In the genomic region with DNA sequence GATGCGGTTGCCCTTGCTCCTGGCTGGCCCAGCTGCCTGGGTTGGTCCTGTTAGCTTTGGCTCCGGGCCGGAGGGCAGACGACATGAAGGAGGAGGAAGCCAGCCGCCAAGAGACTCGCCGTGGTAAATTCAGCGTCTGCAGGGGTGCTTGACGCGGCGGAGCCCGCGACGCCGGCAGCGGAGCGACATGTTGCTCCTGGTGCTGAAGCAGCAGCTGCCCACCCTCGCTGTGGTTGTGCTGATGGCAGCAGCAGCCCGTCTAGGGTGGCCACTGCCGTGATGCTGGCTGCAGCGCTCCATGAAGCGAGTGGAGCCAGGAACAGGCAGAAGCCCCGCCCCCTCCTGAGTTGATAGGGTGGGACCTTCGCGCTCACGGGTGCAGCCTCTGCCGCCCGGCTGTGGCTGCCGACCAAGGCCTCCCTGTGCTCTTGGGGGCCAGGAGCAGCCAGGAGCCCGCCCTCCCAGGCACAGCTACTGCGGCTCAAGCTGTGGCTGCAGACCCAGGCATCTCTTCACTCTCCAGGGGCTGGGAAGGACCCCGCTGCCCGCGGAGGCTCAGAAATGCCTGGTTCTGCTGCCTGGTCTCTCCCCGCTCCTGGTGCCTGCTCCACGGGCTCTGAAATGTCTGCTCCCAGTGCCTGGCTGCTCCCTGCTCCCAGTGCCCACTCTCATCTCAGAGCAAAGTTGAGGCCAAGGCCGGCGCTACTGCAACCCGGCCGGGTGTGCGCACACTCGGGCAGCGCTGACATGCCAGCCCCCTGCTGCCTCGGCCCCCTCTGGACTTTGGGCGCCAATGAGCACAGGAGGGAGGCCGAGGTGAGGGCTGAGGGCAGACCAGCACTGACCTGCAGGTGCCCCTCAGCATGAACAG, we compare ENCODE assay signal across 8 cellular contexts. TPM values are rescaled to one million over a fixed set of nuclear protein-coding genes. Genes with fewer than 3 reads are reported as not detected.
DNase-seq lines count a peak whose midpoint lies in the region; ATAC-seq and TF ChIP-seq lines count a peak whose summit lies in the region.

No MANE protein-coding gene starts in this region.

- no peak overlapping the region for H2BK120ac ChIP-seq in trophoblast cell (ENCODE audit: insufficient read depth, low read length, poor library complexity)

- H2BK12ac ChIP-seq in trophoblast cell (ENCODE audit: low read length) = no peak overlapping the region

- H4K8ac ChIP-seq in trophoblast cell (ENCODE audit: low read depth, low read length) = peak overlapping the region; percentile 80

- H3K36me3 ChIP-seq in SK-N-SH (replicated peaks in 1 of 2; ENCODE audit: control insufficient read depth in 1 of 2, insufficient read depth in 2 of 2, low read length in 1 of 2) (no peaks in the 10 kb centered on the region), cardiac muscle cell (no peaks in the 10 kb centered on the region), trophoblast cell (ENCODE audit: control insufficient read depth in 1 of 2, insufficient read depth in 2 of 2, low read length in 2 of 2) (no peaks in the 10 kb centered on the region)

- H3K4ac ChIP-seq in trophoblast cell (ENCODE audit: low read depth, low read length) = no peak overlapping the region

- POLR2A ChIA-PET in GM10248 (lab: Yijun Ruan, JAX) (no interaction called here), SK-N-SH (lab: Yijun Ruan, JAX) (interaction anchor here (1.2 to 2.0 kb wide), 3 partner anchors 10 to 43 kb away, joined by 4 to 11 read pairs (median 6); a partner anchor contains a TSS)

- no peaks in the 10 kb centered on the region for H4K20me1 ChIP-seq in SK-N-SH (ENCODE audit: insufficient read depth)

- peaks cover 11% of the 10 kb centered on the region for H3K27me3 Mint-ChIP-seq in HFFc6 (ENCODE audit: insufficient read depth)
- H3K27me3 Mint-ChIP-seq in type B pancreatic cell = peaks cover 19% of the 10 kb centered on the region

- H3K9ac ChIP-seq in SK-N-SH (peak overlapping the region; percentile 50), trophoblast cell (ENCODE audit: low read length) (peak overlapping the region; percentile 72)

- peak; percentile 72 to 79 for ATAC-seq in activated naive CD4-positive, alpha-beta T cell treated with anti-CD3 and anti-CD28 coated beads, Interleukin-2, amount 50 U/mL, for 72 hours

- H2AFZ ChIP-seq in SK-N-SH (ENCODE audit: low read depth) = peak overlapping the region; percentile 88
- peak overlapping the region; percentile 78 for H2AFZ ChIP-seq in trophoblast cell (ENCODE audit: insufficient read depth, low read length, poor library complexity)

- no peaks in the 10 kb centered on the region for H3K9me3 Mint-ChIP-seq in HFFc6
- H3K9me3 Mint-ChIP-seq in activated naive CD4-positive, alpha-beta T cell treated with anti-CD3 and anti-CD28 coated beads, Interleukin-2, amount 50 U/mL, for 72 hours = no peaks in the 10 kb centered on the region
- H3K9me3 Mint-ChIP-seq in type B pancreatic cell = no peaks in the 10 kb centered on the region

- H3K36me3 Mint-ChIP-seq in HFFc6 (ENCODE audit: low read depth) (no peaks in the 10 kb centered on the region), type B pancreatic cell (no peaks in the 10 kb centered on the region)
- peaks cover 0 to 17% of the 10 kb centered on the region in 2 donors for H3K36me3 Mint-ChIP-seq in activated naive CD4-positive, alpha-beta T cell treated with anti-CD3 and anti-CD28 coated beads, Interleukin-2, amount 50 U/mL, for 72 hours

- no peak for TF ChIP-seq EP300 in SK-N-SH (IDR thresholded peaks at IDR 0.05; ENCODE audit: borderline replicate concordance in 1 of 2, low read depth in 1 of 2, low read length in 1 of 2)

- H3K4me2 ChIP-seq in SK-N-SH (peak overlapping the region; percentile 83), trophoblast cell (ENCODE audit: low read length) (peak overlapping the region; percentile 99)

- H3K18ac ChIP-seq in trophoblast cell (ENCODE audit: low read length) = no peak overlapping the region

- H4K91ac ChIP-seq in trophoblast cell (ENCODE audit: low read depth, low read length) = peak overlapping the region; percentile 29

- CTCF ChIA-PET in GM10248 (lab: Yijun Ruan, JAX) = interaction anchor here (0.9 to 1.4 kb wide), 4 partner anchors 18 to 44 kb away, joined by 3 read pairs; a partner anchor contains a TSS
- CTCF ChIA-PET in SK-N-SH (lab: Yijun Ruan, JAX) = interaction anchor here (0.9 to 2.0 kb wide), 3 partner anchors 18 to 61 kb away, joined by 3 to 6 read pairs (median 3); a partner anchor contains a TSS

- H3K9me2 ChIP-seq in SK-N-SH = no peaks in the 10 kb centered on the region

- H3K27ac Mint-ChIP-seq in HFFc6 (peak overlapping the region; percentile 51; the same call in 1 of the 2 replicates), type B pancreatic cell (peak overlapping the region; percentile 61)
- H3K27ac Mint-ChIP-seq in activated naive CD4-positive, alpha-beta T cell treated with anti-CD3 and anti-CD28 coated beads, Interleukin-2, amount 50 U/mL, for 72 hours = peak overlapping the region; percentile 3 to 84

- no peak overlapping the region for H3K23ac ChIP-seq in trophoblast cell (ENCODE audit: low read length)

- H3K9me3 ChIP-seq in SK-N-SH (no peaks in the 10 kb centered on the region), cardiac muscle cell (ENCODE audit: low read depth) (no peaks in the 10 kb centered on the region), trophoblast cell (ENCODE audit: insufficient read depth, low read depth, low read length) (peaks cover 4% of the 10 kb centered on the region)

- H2BK5ac ChIP-seq in trophoblast cell (ENCODE audit: low read depth, low read length, poor library complexity) = no peak overlapping the region

- H3K79me1 ChIP-seq in trophoblast cell (ENCODE audit: low read length) = peaks cover 11% of the 10 kb centered on the region

- peaks cover 3% of the 10 kb centered on the region; the same call in 1 of the 2 replicates for H3K79me2 ChIP-seq in SK-N-SH (ENCODE audit: insufficient read depth)
- H3K79me2 ChIP-seq in trophoblast cell (ENCODE audit: control insufficient read depth, insufficient read depth, low read length, poor library complexity) = peaks cover 8% of the 10 kb centered on the region

- peak; percentile 16; the same call in 1 of the 2 replicates for TF ChIP-seq RAD21 in SK-N-SH (IDR thresholded peaks at IDR 0.05; ENCODE audit: low read length)

- H3F3A ChIP-seq in SK-N-SH (replicated peaks; ENCODE audit: insufficient read depth) = no peaks in the 10 kb centered on the region

- TF ChIP-seq CTCF in GM10248 (IDR thresholded peaks at IDR 0.05; ENCODE audit: control extremely low read depth, extremely low read depth, low read depth, missing control alignments) (no peak), HFFc6 (IDR thresholded peaks at IDR 0.05) (no peak), SK-N-SH (IDR thresholded peaks at IDR 0.05) (no peak), cardiac muscle cell (IDR thresholded peaks at IDR 0.05; ENCODE audit: low read depth, low read length) (no peak), type B pancreatic cell (conservative IDR thresholded peaks at IDR 0.05) (no peak)

- peak; percentile 78 for DNase-seq in GM10248 (ENCODE audit: extremely low spot score)
- DNase-seq in HFFc6 = peak; percentile 52
- peak; percentile 67 for DNase-seq in MV-4-11 (lab: John Stamatoyannopoulos, UW)
- peak; percentile 90 for DNase-seq in SK-N-SH
- peak; percentile 80 to 81 for DNase-seq in activated naive CD4-positive, alpha-beta T cell treated with anti-CD3 and anti-CD28 coated beads, Interleukin-2, amount 50 U/mL, for 72 hours (ENCODE audit: low spot score in 2 of 2)
- DNase-seq in cardiac muscle cell (ENCODE audit: low read depth in 1 of 2, low spot score in 1 of 2) = peak; percentile 84 to 94
- peak; percentile 63 to 86 for DNase-seq in trophoblast cell
- peak; percentile 81 for DNase-seq in type B pancreatic cell (ENCODE audit: extremely low spot score, unreplicated experiment)

- peak overlapping the region; percentile 87 for H3K4me3 Mint-ChIP-seq in HFFc6
- H3K4me3 Mint-ChIP-seq in type B pancreatic cell = peak overlapping the region; percentile 87

- H3K4me3 ChIP-seq in SK-N-SH (ENCODE audit: low read depth in 2 of 2, low read length in 1 of 2) = peak overlapping the region; percentile 58 to 62
- peak overlapping the region; percentile 42 for H3K4me3 ChIP-seq in cardiac muscle cell
- peak overlapping the region; percentile 70 for H3K4me3 ChIP-seq in trophoblast cell (ENCODE audit: low read depth, low read length)

- WGBS in SK-N-SH (ENCODE audit: low lambda C conversion rate) = 2% methylated on average over 9 of the region's 46 CpGs
- no CpG with 5 or more reads among the region's 46 CpGs for WGBS in trophoblast cell (ENCODE audit: extremely low coverage, insufficient coverage, insufficient read length)

- H3K4me1 ChIP-seq in SK-N-SH (ENCODE audit: control insufficient read depth in 1 of 2, insufficient read depth in 2 of 2, low read depth in 1 of 2, low read length in 1 of 2) (peaks cover 5 to 20% of the 10 kb centered on the region in 2 experiments; a peak in 3 of 4 replicates), cardiac muscle cell (ENCODE audit: low read depth) (peaks cover 15% of the 10 kb centered on the region), trophoblast cell (ENCODE audit: control insufficient read depth in 1 of 2, insufficient read depth in 2 of 2, low read length in 2 of 2) (peaks cover 8 to 13% of the 10 kb centered on the region in 2 experiments)

- H4K12ac ChIP-seq in trophoblast cell (ENCODE audit: low read depth, low read length) = no peak overlapping the region

- H3K4me1 Mint-ChIP-seq in HFFc6 (ENCODE audit: low read depth) (peaks cover 33% of the 10 kb centered on the region), type B pancreatic cell (ENCODE audit: unreplicated experiment) (peaks cover 21% of the 10 kb centered on the region)

- H3K27me3 ChIP-seq in SK-N-SH (ENCODE audit: insufficient read depth) = no peaks in the 10 kb centered on the region
- peaks cover 13% of the 10 kb centered on the region for H3K27me3 ChIP-seq in cardiac muscle cell
- no peaks in the 10 kb centered on the region for H3K27me3 ChIP-seq in trophoblast cell (ENCODE audit: insufficient read depth, low read length)

- peak overlapping the region; percentile 16 for H3K14ac ChIP-seq in trophoblast cell (ENCODE audit: low read length)

- H2AK5ac ChIP-seq in trophoblast cell (ENCODE audit: low read length) = no peak overlapping the region

- H3K27ac ChIP-seq in SK-N-SH (ENCODE audit: low read depth in 2 of 2, low read length in 1 of 2) = peak overlapping the region in 1 of 2 experiments; percentile 77; a peak in 2 of 4 replicates
- peak overlapping the region; percentile 1 for H3K27ac ChIP-seq in cardiac muscle cell
- no peak overlapping the region for H3K27ac ChIP-seq in trophoblast cell (ENCODE audit: low read depth, low read length)

RNA-seq across cellular contexts. Expression of a gene that starts 4.4 kb away (rescaled TPM):
- 10 to 100 TPM; 18.4 to 28.9 (median 21.1) TPM for total RNA-seq in HFFc6 (2021; fragmentation: NEBNext Ultra II Directional; extraction: Animal tissue kit (Norgen Biotek cat#: 25700))
- polyA plus RNA-seq in SK-N-SH (2012; rRNA removed) (47.0 and 62.9 TPM in 2 replicates), cardiac muscle cell (98.9 and 109 TPM in 2 replicates)
- polyA plus RNA-seq in SK-N-SH (2012; cell fraction: cytosol; rRNA removed) = 8.9 and 14.8 TPM in 2 replicates
- polyA plus RNA-seq in SK-N-SH (2012; cell fraction: nucleus; rRNA removed) = 466 and 588 TPM in 2 replicates
- 100 to 1,000 TPM in 1 of 2 donors, 10 to 100 TPM in 1; 93.0 to 152 TPM for total RNA-seq in activated naive CD4-positive, alpha-beta T cell treated with anti-CD3 and anti-CD28 coated beads, Interleukin-2, amount 50 U/mL, for 72 hours
- total RNA-seq in cardiac muscle cell (101 and 128 TPM in 2 replicates), type B pancreatic cell (ENCODE audit: low replicate concordance) (55.0 and 73.0 TPM in 2 replicates)
- 23.6 and 24.7 TPM in 2 replicates for polyA plus RNA-seq in trophoblast cell (2013)

RNA-seq across cellular contexts. Expression of a gene that starts 25.2 kb away (rescaled TPM):
- total RNA-seq in HFFc6 (2021; fragmentation: NEBNext Ultra II Directional; extraction: Animal tissue kit (Norgen Biotek cat#: 25700)) = 10 to 100 TPM; 13.8 to 20.8 (median 17.6) TPM
- polyA plus RNA-seq in SK-N-SH (2012; rRNA removed) (14.2 and 16.0 TPM in 2 replicates), cardiac muscle cell (56.1 and 59.2 TPM in 2 replicates)
- polyA plus RNA-seq in SK-N-SH (2012; cell fraction: cytosol; rRNA removed) = 9.0 and 12.7 TPM in 2 replicates
- 24.5 and 34.1 TPM in 2 replicates for polyA plus RNA-seq in SK-N-SH (2012; cell fraction: nucleus; rRNA removed)
- 10 to 100 TPM; 46.4 to 54.9 TPM for total RNA-seq in activated naive CD4-positive, alpha-beta T cell treated with anti-CD3 and anti-CD28 coated beads, Interleukin-2, amount 50 U/mL, for 72 hours
- total RNA-seq in cardiac muscle cell (66.3 and 72.5 TPM in 2 replicates), type B pancreatic cell (ENCODE audit: low replicate concordance) (33.0 and 35.0 TPM in 2 replicates)
- 40.2 and 42.1 TPM in 2 replicates for polyA plus RNA-seq in trophoblast cell (2013)

RNA-seq across cellular contexts. Expression of a gene that starts 37.5 kb away (rescaled TPM):
- 10 to 100 TPM; 29.8 to 42.1 (median 32.2) TPM for total RNA-seq in HFFc6 (2021; fragmentation: NEBNext Ultra II Directional; extraction: Animal tissue kit (Norgen Biotek cat#: 25700))
- polyA plus RNA-seq in SK-N-SH (2012; rRNA removed) (32.1 and 37.3 TPM in 2 replicates), cardiac muscle cell (11.0 and 14.1 TPM in 2 replicates)
- polyA plus RNA-seq in SK-N-SH (2012; cell fraction: cytosol; rRNA removed) = 16.7 and 25.0 TPM in 2 replicates
- polyA plus RNA-seq in SK-N-SH (2012; cell fraction: nucleus; rRNA removed) = 57.5 and 58.1 TPM in 2 replicates
- total RNA-seq in activated naive CD4-positive, alpha-beta T cell treated with anti-CD3 and anti-CD28 coated beads, Interleukin-2, amount 50 U/mL, for 72 hours = 10 to 100 TPM; 19.3 to 33.9 TPM
- total RNA-seq in cardiac muscle cell (34.8 and 39.7 TPM in 2 replicates), type B pancreatic cell (ENCODE audit: low replicate concordance) (33.4 and 33.7 TPM in 2 replicates)
- polyA plus RNA-seq in trophoblast cell (2013) = 21.2 and 22.7 TPM in 2 replicates

RNA-seq across cellular contexts. Expression of a gene that starts 42.8 kb away (rescaled TPM):
- 1 to 10 TPM; 3.4 to 4.7 (median 3.6) TPM for total RNA-seq in HFFc6 (2021; fragmentation: NEBNext Ultra II Directional; extraction: Animal tissue kit (Norgen Biotek cat#: 25700))
- polyA plus RNA-seq in SK-N-SH (2012; rRNA removed) (6.4 and 9.9 TPM in 2 replicates), cardiac muscle cell (4.8 and 5.8 TPM in 2 replicates)
- 6.4 and 7.2 TPM in 2 replicates for polyA plus RNA-seq in SK-N-SH (2012; cell fraction: cytosol; rRNA removed)
- 18.4 and 20.4 TPM in 2 replicates for polyA plus RNA-seq in SK-N-SH (2012; cell fraction: nucleus; rRNA removed)
- total RNA-seq in activated naive CD4-positive, alpha-beta T cell treated with anti-CD3 and anti-CD28 coated beads, Interleukin-2, amount 50 U/mL, for 72 hours = 1 to 10 TPM; 2.5 to 5.9 TPM
- total RNA-seq in cardiac muscle cell (4.0 and 8.0 TPM in 2 replicates), type B pancreatic cell (ENCODE audit: low replicate concordance) (10.1 and 14.8 TPM in 2 replicates)
- polyA plus RNA-seq in trophoblast cell (2013) = 4.0 and 4.3 TPM in 2 replicates
